ENCODE assay signal across 11 cellular contexts in the genomic region with DNA sequence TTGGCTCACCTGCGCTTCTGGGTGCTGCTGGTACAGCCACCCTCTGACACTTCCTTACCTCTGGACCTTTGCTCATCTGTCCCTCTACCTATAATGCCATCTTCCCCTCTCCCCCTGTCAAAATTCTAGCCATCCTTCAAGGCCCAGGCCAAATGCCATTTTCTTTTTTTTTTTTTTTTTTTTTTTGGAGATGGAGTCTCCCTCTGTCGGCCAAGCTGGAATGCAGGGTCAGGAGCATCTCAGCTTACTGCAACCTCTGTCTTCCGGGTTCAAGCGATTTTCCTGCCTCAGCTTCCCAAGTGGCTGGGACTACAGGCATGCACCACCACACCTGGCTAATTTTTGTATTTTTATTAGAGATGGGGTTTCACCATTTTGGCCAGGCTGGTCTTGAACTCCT. TPM values are rescaled to one million over a fixed set of nuclear protein-coding genes. Genes with fewer than 3 reads are reported as not detected.
"Had no signal": no experiment of that assay in that cellular context is flagged by ENCODE, and none has a peak within 500 bp of the region (broad histone marks: within the 10 kb centered on the region; RNA-seq: fewer than 3 reads in every experiment).

No MANE protein-coding gene starts in this region.

RNA-seq across cellular contexts. Expression of a gene that starts 0.7 kb away (rescaled TPM):
- total RNA-seq: activated CD4-positive, alpha-beta T cell treated with anti-CD3 and anti-CD28 coated beads, Interleukin-2, amount 10 ng/mL, durations not matched to agents 7 days and 5 days; activated T-cell treated with anti-CD3 and anti-CD28 coated beads, Interleukin-2, amount 50 U/mL, for 4 hours; astrocyte; bronchial epithelial cell; cardiac septum; cerebellum; dorsolateral prefrontal cortex; fibroblast of lung; fibroblast of villous mesenchyme; glomerular endothelial cell had no signal
- polyA plus RNA-seq: esophagus, fibroblast of lung had no signal

RNA-seq across cellular contexts. Expression of a gene that starts 0.9 kb away (rescaled TPM):
- total RNA-seq: activated CD4-positive, alpha-beta T cell treated with anti-CD3 and anti-CD28 coated beads, Interleukin-2, amount 10 ng/mL, durations not matched to agents 7 days and 5 days; activated T-cell treated with anti-CD3 and anti-CD28 coated beads, Interleukin-2, amount 50 U/mL, for 4 hours; bronchial epithelial cell; cardiac septum; fibroblast of lung; glomerular endothelial cell had no signal
- polyA plus RNA-seq: fibroblast of lung had no signal
